In genomic region chr7:13989944-13990295, GRCh38 we compare ENCODE assay signal across 8 cellular contexts. TPM values are rescaled to one million over a fixed set of nuclear protein-coding genes. Genes with fewer than 3 reads are reported as not detected.
A peak's percentile ranks its signal among the peaks of the same experiment; 100 is the strongest.
DNase-seq lines count a peak whose midpoint lies in the region; ATAC-seq and TF ChIP-seq lines count a peak whose summit lies in the region.
"Had no signal": no experiment of that assay in that cellular context is flagged by ENCODE, and none has a peak within 500 bp of the region (broad histone marks: within the 10 kb centered on the region; RNA-seq: fewer than 3 reads in every experiment).

No MANE protein-coding gene starts in this region.

- H3K4me3 ChIP-seq in HFF-Myc (replicated peaks; ENCODE audit: low read depth, low read length), result peak overlapping the region; percentile 49
- peak overlapping the region; percentile 63 for H3K4me3 ChIP-seq in iPS-15b (ENCODE audit: low read depth, low read length)
- H3K4me3 ChIP-seq in stomach smooth muscle (ENCODE audit: low read length in 2 of 2), result peak overlapping the region; percentile 89 to 95

- H3K9me3 ChIP-seq in iPS-15b (ENCODE audit: control insufficient read depth, insufficient read depth, low read length) (no peaks in the 10 kb centered on the region), stomach smooth muscle (ENCODE audit: control insufficient read depth in 2 of 2, low read length in 2 of 2) (no peaks in the 10 kb centered on the region)

- H3K4me1 ChIP-seq in iPS-15b (ENCODE audit: control insufficient read depth, insufficient read depth, low read length) (peaks cover 10% of the 10 kb centered on the region), stomach smooth muscle (ENCODE audit: control insufficient read depth, insufficient read depth, low read length) (no peaks in the 10 kb centered on the region)

- DNase-seq in HFF-Myc (ENCODE audit: extremely low read depth, low read depth), result no peak
- DNase-seq in HPDE6-E6E7 (ENCODE audit: extremely low spot score), result no peak
- DNase-seq in activated CD4-positive, alpha-beta T cell treated with anti-CD3 and anti-CD28 coated beads for 48 hours, result no peak
- DNase-seq: stimulated activated naive CD4-positive, alpha-beta T cell had no signal

- H3K27ac ChIP-seq in adipose tissue (ENCODE audit: low read depth, low read length), result peak overlapping the region; percentile 87
- peak overlapping the region; percentile 81 for H3K27ac ChIP-seq in stomach smooth muscle (ENCODE audit: low read length)

- no peak for TF ChIP-seq CTCF in HFF-Myc (IDR thresholded peaks at IDR 0.05; ENCODE audit: low read depth, low read length, missing control alignments)

- H3K36me3 ChIP-seq in iPS-15b (ENCODE audit: control insufficient read depth, insufficient read depth, low read length) (no peaks in the 10 kb centered on the region), stomach smooth muscle (ENCODE audit: control insufficient read depth in 2 of 2, insufficient read depth in 2 of 2, low read length in 2 of 2) (no peaks in the 10 kb centered on the region)

- H3K27me3 ChIP-seq in iPS-15b (ENCODE audit: control insufficient read depth, insufficient read depth, low read length) (no peaks in the 10 kb centered on the region), stomach smooth muscle (ENCODE audit: control insufficient read depth in 1 of 2, insufficient read depth in 2 of 2, low read length in 2 of 2) (no peaks in the 10 kb centered on the region)

- WGBS in adipose tissue, 3 donors, result 0 to 1% (median 1%) methylated on average over 13 of the region's 13 CpGs

- H3K9ac ChIP-seq in iPS-15b (ENCODE audit: low read depth, low read length), result peak overlapping the region; percentile 38
- H3K9ac ChIP-seq in stomach smooth muscle (ENCODE audit: low read length in 2 of 2), result peak overlapping the region; percentile 80

- ATAC-seq in HG03095 (IDR thresholded peaks at IDR 0.05; ENCODE audit: unreplicated experiment), result no peak

RNA-seq across cellular contexts. Expression of gene ETV1, which starts 0.5 kb away (rescaled TPM):
- 1 to 10 TPM; 1.4 to 2.5 (median 1.7) TPM for polyA plus RNA-seq in adipose tissue
